24 cellular contexts compared by ENCODE assay signal in the genomic region with DNA sequence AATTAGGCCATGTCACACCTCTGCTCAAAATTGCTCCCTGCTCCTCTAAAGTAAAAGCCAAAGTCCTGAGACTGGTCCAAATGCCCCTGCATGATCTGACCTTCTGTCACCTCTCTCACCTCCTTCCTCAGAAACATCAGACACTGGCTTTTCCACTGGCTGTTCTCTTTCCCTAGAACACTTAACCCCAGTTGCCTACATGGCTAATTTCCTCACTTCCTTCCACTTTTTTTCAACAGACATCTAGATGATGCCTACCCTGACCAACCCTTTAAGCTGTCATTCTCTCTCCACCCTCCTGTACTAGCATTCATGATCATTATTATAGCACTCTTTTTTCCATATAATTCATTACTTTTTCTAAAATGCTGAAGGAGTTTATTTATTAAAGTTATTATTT.
DNase-seq lines count a peak whose midpoint lies in the region; ATAC-seq and TF ChIP-seq lines count a peak whose summit lies in the region.
"Had no signal": no experiment of that assay in that cellular context is flagged by ENCODE, and none has a peak within 500 bp of the region (broad histone marks: within the 10 kb centered on the region; RNA-seq: fewer than 3 reads in every experiment).

No MANE protein-coding gene starts in this region.

- no peaks in the 10 kb centered on the region for H3K9me3 ChIP-seq in neutrophil
- H3K9me3 ChIP-seq: Caco-2, SJCRH30 had no signal

- TF ChIP-seq CTCF in NB4 (IDR thresholded peaks at IDR 0.05; ENCODE audit: low read depth, low read length) = no peak
- no peak for TF ChIP-seq CTCF in neutrophil (IDR thresholded peaks at IDR 0.05)

- H3K27me3 ChIP-seq in neutrophil = no peaks in the 10 kb centered on the region

- in situ Hi-C loops in KBM-7 (cut with MboI; ENCODE audit: low pct_unique_long_range_greater_than_20kb, low sequenced_read_pairs) = no loop called here

- peak overlapping the region; percentile 58 for H3K27ac ChIP-seq in neutrophil
- H3K27ac ChIP-seq: C4-2B, SJCRH30 had no signal

- H3K4me1 ChIP-seq in neutrophil (ENCODE audit: control insufficient read depth in 1 of 2, insufficient read depth in 1 of 2, low read depth in 1 of 2, low read length in 1 of 2) = peaks cover 10 to 20% of the 10 kb centered on the region in 2 experiments
- H3K4me1 ChIP-seq: Caco-2, SJCRH30 had no signal

- no peak for TF ChIP-seq POLR2A in NB4 (IDR thresholded peaks at IDR 0.05; ENCODE audit: extremely low read depth, insufficient read length)

- no peaks in the 10 kb centered on the region for H3K36me3 ChIP-seq in neutrophil
- H3K36me3 ChIP-seq: SJCRH30 had no signal

- no peak overlapping the region for H3K4me3 ChIP-seq in NB4 (ENCODE audit: low read depth, low read length)
- H3K4me3 ChIP-seq in neutrophil (ENCODE audit: low read depth in 1 of 2, low read length in 1 of 2) = no peak overlapping the region
- H3K4me3 ChIP-seq: GM12878, SJCRH30 had no signal

- peak; percentile 3 for DNase-seq in KBM-7
- peak; percentile 54 for DNase-seq in NB4 (ENCODE audit: low read depth)
- DNase-seq in SKM-1 (lab: John Stamatoyannopoulos, UW; ENCODE audit: unreplicated experiment) = peak; percentile 78
- DNase-seq in activated gamma-delta T cell treated with Interleukin-2 at 50 U/mL for 16 hours = no peak
- DNase-seq: Caco-2; CD8-positive, alpha-beta T cell; KG1; MM.1S; NCI-H1105 treated with DMSO at 0.1 percent for 48 hours; NCI-H146; NCI-H1930; NCI-H446; NCI-H524 treated with DMSO at 0.1 percent for 48 hours; NCI-H774; OCI-M1; SJCRH30; T-helper 1 cell had no signal

- ATAC-seq in HG03520 (IDR thresholded peaks at IDR 0.05; ENCODE audit: unreplicated experiment) (no peak), GM21390 (IDR thresholded peaks at IDR 0.05; ENCODE audit: unreplicated experiment) (no peak)
- ATAC-seq: CD8-positive, alpha-beta T cell; GM12878; HCT116; SK-N-SH treated with all-trans-retinoic acid at 6 μM for 48 hours had no signal
